In the genomic region with DNA sequence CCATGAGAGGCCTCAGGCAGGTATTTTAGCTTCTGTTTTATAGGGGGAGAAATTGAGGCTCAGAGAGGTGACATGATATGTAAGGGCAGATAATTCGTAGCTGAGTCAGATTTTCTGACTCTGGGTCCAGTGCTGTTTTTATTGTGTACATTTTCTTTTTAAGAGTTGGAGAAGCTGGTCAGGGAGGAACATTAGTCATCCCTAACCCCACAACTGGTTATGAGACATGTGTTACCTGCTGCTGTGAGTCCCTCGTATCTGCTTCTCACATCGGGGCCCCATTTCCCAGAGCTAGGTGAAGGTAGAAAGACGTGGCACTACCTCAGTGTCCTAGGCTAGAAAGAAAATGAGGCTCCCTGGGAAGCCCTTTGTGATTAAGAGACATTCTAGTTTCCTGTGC, we compare ENCODE assay signal across 15 cellular contexts. TPM values are rescaled to one million over a fixed set of nuclear protein-coding genes. Genes with fewer than 3 reads are reported as not detected.
A peak's percentile ranks its signal among the peaks of the same experiment; 100 is the strongest.
DNase-seq lines count a peak whose midpoint lies in the region; ATAC-seq, FAIRE-seq and TF ChIP-seq lines count a peak whose summit lies in the region.
"Had no signal": no experiment of that assay in that cellular context is flagged by ENCODE, and none has a peak within 500 bp of the region (broad histone marks: within the 10 kb centered on the region; RNA-seq: fewer than 3 reads in every experiment).

No MANE protein-coding gene starts in this region.

- H3K4me3 ChIP-seq in breast epithelium: no peak overlapping the region
- H3K4me3 ChIP-seq: adrenal gland, PC-9, right lobe of liver had no signal

- H3K4me1 Mint-ChIP-seq in MCF 10A (ENCODE audit: insufficient read depth, unreplicated experiment): peaks cover 40% of the 10 kb centered on the region
- peaks cover 47% of the 10 kb centered on the region for H3K4me1 Mint-ChIP-seq in stimulated activated effector memory CD8-positive, alpha-beta T cell treated with anti-CD3 and anti-CD28 coated beads, Interleukin-12 subunit alpha, Interleukin-12 subunit beta, amount 100 ng/mL, for 72 hours

- no peaks in the 10 kb centered on the region for H3K9me3 Mint-ChIP-seq in MCF 10A (ENCODE audit: unreplicated experiment)
- H3K9me3 Mint-ChIP-seq in stimulated activated effector memory CD8-positive, alpha-beta T cell treated with anti-CD3 and anti-CD28 coated beads, Interleukin-12 subunit alpha, Interleukin-12 subunit beta, amount 100 ng/mL, for 72 hours: no peaks in the 10 kb centered on the region
- H3K9me3 Mint-ChIP-seq: naive thymus-derived CD4-positive, alpha-beta T cell had no signal

- H3K27me3 ChIP-seq in breast epithelium: no peaks in the 10 kb centered on the region
- H3K27me3 ChIP-seq: adrenal gland, right lobe of liver had no signal

- H3K27me3 Mint-ChIP-seq in MCF 10A (ENCODE audit: insufficient read depth, unreplicated experiment): no peaks in the 10 kb centered on the region

- intact Hi-C loops in MCF 10A (cut with micrococcal nuclease): no loop called here
- intact Hi-C loops in breast epithelium (cut with DNase I; ENCODE audit: low total_unique reads): no loop called here

- TF ChIP-seq CTCF in MCF 10A (IDR thresholded peaks at IDR 0.05; ENCODE audit: unreplicated experiment): no peak
- no peak for TF ChIP-seq CTCF in breast epithelium (IDR thresholded peaks at IDR 0.05)

- H3K36me3 Mint-ChIP-seq in MCF 10A (ENCODE audit: insufficient read depth, unreplicated experiment): peaks cover 20% of the 10 kb centered on the region
- H3K36me3 Mint-ChIP-seq in stimulated activated effector memory CD8-positive, alpha-beta T cell treated with anti-CD3 and anti-CD28 coated beads, Interleukin-12 subunit alpha, Interleukin-12 subunit beta, amount 100 ng/mL, for 72 hours: no peaks in the 10 kb centered on the region
- H3K36me3 Mint-ChIP-seq: naive thymus-derived CD4-positive, alpha-beta T cell had no signal

- POLR2A ChIA-PET in MCF 10A (lab: Yijun Ruan, JAX): no interaction called here

- H3K9me3 ChIP-seq in breast epithelium: no peaks in the 10 kb centered on the region
- H3K9me3 ChIP-seq: adrenal gland, right lobe of liver had no signal

- CTCF ChIA-PET in MCF 10A (lab: Yijun Ruan, JAX): no interaction called here

- peak; percentile 81 for ATAC-seq in stimulated activated effector memory CD8-positive, alpha-beta T cell treated with anti-CD3 and anti-CD28 coated beads, Interleukin-12 subunit alpha, Interleukin-12 subunit beta, amount 100 ng/mL, for 72 hours
- ATAC-seq in HG03432 (IDR thresholded peaks at IDR 0.05; ENCODE audit: unreplicated experiment) (no peak), HG03521 (IDR thresholded peaks at IDR 0.05; ENCODE audit: unreplicated experiment) (no peak)
- ATAC-seq: naive thymus-derived CD4-positive, alpha-beta T cell; right lobe of liver had no signal

- peak; percentile 55 for FAIRE-seq in RCC 7860 (lab: Jason Lieb, UNC)

- no peak overlapping the region for H3K4me3 Mint-ChIP-seq in MCF 10A (ENCODE audit: unreplicated experiment)
- H3K4me3 Mint-ChIP-seq in stimulated activated effector memory CD8-positive, alpha-beta T cell treated with anti-CD3 and anti-CD28 coated beads, Interleukin-12 subunit alpha, Interleukin-12 subunit beta, amount 100 ng/mL, for 72 hours: peak overlapping the region; percentile 12
- H3K4me3 Mint-ChIP-seq: naive thymus-derived CD4-positive, alpha-beta T cell had no signal

- TF ChIP-seq POLR2A in breast epithelium (IDR thresholded peaks at IDR 0.05): no peak

- no TSS peak for BruUV-seq in MCF 10A (replicated peaks; lab: Mats Ljungman, UMichigan)

- no peaks in the 10 kb centered on the region for H3K4me1 ChIP-seq in breast epithelium
- H3K4me1 ChIP-seq: adrenal gland, right lobe of liver had no signal

- DNase-seq in MCF 10A (ENCODE audit: unreplicated experiment) (peak; percentile 33), breast epithelium (ENCODE audit: low spot score in 2 of 2) (no peak), RCC 7860 (ENCODE audit: low spot score) (peak; percentile 49), fibroblast of peridontal ligament (ENCODE audit: extremely low read depth) (peak; percentile 44), NCI-H2107 (lab: John Stamatoyannopoulos, UW) (no peak)
- no peak for DNase-seq in stimulated activated effector memory CD8-positive, alpha-beta T cell treated with anti-CD3 and anti-CD28 coated beads, Interleukin-12 subunit alpha, Interleukin-12 subunit beta, amount 100 ng/mL, for 72 hours (ENCODE audit: low spot score in 2 of 2)
- DNase-seq: adrenal gland; H7; naive thymus-derived CD4-positive, alpha-beta T cell; right lobe of liver had no signal

- no peak overlapping the region for H3K27ac ChIP-seq in breast epithelium
- H3K27ac ChIP-seq: adrenal gland, PC-9, right lobe of liver had no signal

- peak overlapping the region; percentile 29 for H3K27ac Mint-ChIP-seq in MCF 10A (ENCODE audit: low read depth, unreplicated experiment)
- H3K27ac Mint-ChIP-seq in stimulated activated effector memory CD8-positive, alpha-beta T cell treated with anti-CD3 and anti-CD28 coated beads, Interleukin-12 subunit alpha, Interleukin-12 subunit beta, amount 100 ng/mL, for 72 hours: peak overlapping the region; percentile 75
- H3K27ac Mint-ChIP-seq: naive thymus-derived CD4-positive, alpha-beta T cell had no signal

- no peaks in the 10 kb centered on the region for H3K36me3 ChIP-seq in breast epithelium
- H3K36me3 ChIP-seq: adrenal gland, right lobe of liver had no signal

RNA-seq across cellular contexts. Expression of gene GALNT15, which starts 28.6 kb away (rescaled TPM):
- total RNA-seq in MCF 10A (2022) (3.0 and 10.2 TPM in 2 replicates), breast epithelium (100 to 1,000 TPM in 2 of 3 donors, 10 to 100 TPM in 1; 68.5 to 492 (median 215) TPM)
- total RNA-seq: activated CD8-positive, alpha-beta memory T cell treated with anti-CD3 and anti-CD28 coated beads for 36 hours; H7; PC-9; T-helper 2 cell treated with Interferon-gamma antibody and Interleukin-4, amounts not matched to agents 100 ng/mL and 5 ng/mL, for 36 hours had no signal

Comparison
In these comparisons a context has a peak if more than half of its experiments do, and no peak if none do; other contexts are left out.
1. DNase-seq: peak in MCF 10A (single experiment), RCC 7860 (single experiment) and fibroblast of peridontal ligament (single experiment); none in breast epithelium (0 of 2), stimulated activated effector memory CD8-positive, alpha-beta T cell treated with anti-CD3 and anti-CD28 coated beads, Interleukin-12 subunit alpha, Interleukin-12 subunit beta, amount 100 ng/mL, for 72 hours (0 of 2) and NCI-H2107 (single experiment).